6 cellular contexts compared by ENCODE assay signal in the genomic region with DNA sequence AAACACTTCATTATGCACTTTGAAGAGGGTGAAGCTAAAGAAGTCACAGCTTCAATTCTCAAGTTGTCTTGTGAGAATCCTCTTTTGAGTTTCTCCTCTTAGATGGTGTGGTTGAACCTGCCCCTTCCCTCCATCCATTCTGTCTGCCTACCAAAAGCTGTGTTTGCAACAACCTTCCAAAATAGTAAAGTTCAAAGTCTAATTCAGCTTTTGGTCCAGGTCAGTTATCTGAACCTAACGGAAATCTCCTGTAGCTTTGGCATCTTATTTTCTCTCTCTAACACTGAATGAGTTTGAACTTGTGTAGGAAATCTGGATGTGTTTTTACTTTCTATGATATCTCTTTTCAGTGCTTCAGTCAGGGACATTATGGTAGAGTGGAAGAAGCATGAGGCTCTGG.
"Had no signal": no experiment of that assay in that cellular context is flagged by ENCODE, and none has a peak within 500 bp of the region (broad histone marks: within the 10 kb centered on the region; RNA-seq: fewer than 3 reads in every experiment).

No MANE protein-coding gene starts in this region.

- H3K27ac Mint-ChIP-seq: IgD-negative memory B cell had no signal

- H3K27ac ChIP-seq: HL-60 had no signal

- FAIRE-seq: HTR-8/SVneo, K562 had no signal

- DNase-seq: IMR-90, KBM-7 had no signal

- H3K4me3 ChIP-seq: K562 had no signal

- ATAC-seq: K562 had no signal

- H3K27me3 Mint-ChIP-seq: IgD-negative memory B cell had no signal

- H3K36me3 Mint-ChIP-seq: IgD-negative memory B cell had no signal

- H3K4me1 Mint-ChIP-seq: IgD-negative memory B cell had no signal
